15 cellular contexts compared by ENCODE assay signal in genomic region chr16:84689126-84689525, GRCh38. TPM values are rescaled to one million over a fixed set of nuclear protein-coding genes. Genes with fewer than 3 reads are reported as not detected.
DNase-seq lines count a peak whose midpoint lies in the region; ATAC-seq and TF ChIP-seq lines count a peak whose summit lies in the region.
"Had no signal": no experiment of that assay in that cellular context is flagged by ENCODE, and none has a peak within 500 bp of the region (broad histone marks: within the 10 kb centered on the region; RNA-seq: fewer than 3 reads in every experiment).

No MANE protein-coding gene starts in this region.

- H3K27me3 ChIP-seq in WERI-Rb-1 (ENCODE audit: insufficient read depth, low read depth, severe bottlenecking): no peaks in the 10 kb centered on the region
- H3K27me3 ChIP-seq in tibial nerve: no peaks in the 10 kb centered on the region

- peaks cover 8 to 10% of the 10 kb centered on the region in 2 donors for H3K27me3 Mint-ChIP-seq in stimulated activated naive B cell treated with anti-CD40 and anti-IgM and Interleukin-4, amounts not matched to agents 10 μg/mL and 1 μg/mL and 100 μg/mL, for 72 hours
- H3K27me3 Mint-ChIP-seq: activated naive CD8-positive, alpha-beta T cell had no signal

- DNase-seq in SHP77 (lab: John Stamatoyannopoulos, UW): peak; percentile 10 to 29
- no peak for DNase-seq in SHP77 treated with DMSO at 0.1 percent for 48 hours (lab: John Stamatoyannopoulos, UW)
- peak; percentile 11 for DNase-seq in WERI-Rb-1
- peak; percentile 92 to 93 for DNase-seq in foreskin fibroblast
- DNase-seq in stimulated activated naive B cell treated with anti-CD40 and anti-IgM and Interleukin-4, amounts not matched to agents 10 μg/mL and 1 μg/mL and 100 μg/mL, for 72 hours: no peak
- no peak for DNase-seq in tibial nerve (ENCODE audit: low spot score in 2 of 2)
- DNase-seq: activated CD8-positive, alpha-beta T cell treated with anti-CD3 and anti-CD28 coated beads, Interleukin-2, amount 10 ng/mL, durations not matched to agents 7 days and 5 days; H7; naive thymus-derived CD8-positive, alpha-beta T cell; NCI-H524 treated with DMSO at 0.1 percent for 48 hours had no signal

- TF ChIP-seq CTCF in WERI-Rb-1 (IDR thresholded peaks at IDR 0.05; ENCODE audit: low read depth, low read length) (no peak), foreskin fibroblast (IDR thresholded peaks at IDR 0.05; ENCODE audit: low read depth, low read length) (no peak), tibial nerve (IDR thresholded peaks at IDR 0.05) (no peak)

- no peak for TF ChIP-seq POLR2A in tibial nerve (IDR thresholded peaks at IDR 0.05)

- H3K36me3 Mint-ChIP-seq in stimulated activated naive B cell treated with anti-CD40 and anti-IgM and Interleukin-4, amounts not matched to agents 10 μg/mL and 1 μg/mL and 100 μg/mL, for 72 hours: peaks cover 9 to 13% of the 10 kb centered on the region in 2 donors

- no peak overlapping the region for H3K4me3 ChIP-seq in WERI-Rb-1 (ENCODE audit: low read depth, low read length)
- no peak overlapping the region for H3K4me3 ChIP-seq in foreskin fibroblast (ENCODE audit: low read depth in 1 of 2, low read length in 2 of 2)
- no peak overlapping the region for H3K4me3 ChIP-seq in tibial nerve
- H3K4me3 ChIP-seq: A549 had no signal

- H3K4me1 ChIP-seq in tibial nerve: no peaks in the 10 kb centered on the region
- H3K4me1 ChIP-seq: A549 had no signal

- TF ChIP-seq EP300 in tibial nerve (IDR thresholded peaks at IDR 0.05): no peak

- H3K9me3 Mint-ChIP-seq in stimulated activated naive B cell treated with anti-CD40 and anti-IgM and Interleukin-4, amounts not matched to agents 10 μg/mL and 1 μg/mL and 100 μg/mL, for 72 hours: peaks cover 3 to 12% of the 10 kb centered on the region in 2 donors
- H3K9me3 Mint-ChIP-seq: naive thymus-derived CD8-positive, alpha-beta T cell had no signal

- ATAC-seq in stimulated activated naive B cell treated with anti-CD40 and anti-IgM and Interleukin-4, amounts not matched to agents 10 μg/mL and 1 μg/mL and 100 μg/mL, for 72 hours (replicated peaks): no peak
- ATAC-seq in GM18519 (IDR thresholded peaks at IDR 0.05; ENCODE audit: low FRiP score, unreplicated experiment): no peak
- no peak for ATAC-seq in HG03342 (IDR thresholded peaks at IDR 0.05; ENCODE audit: unreplicated experiment)
- ATAC-seq: A549; activated CD8-positive, alpha-beta T cell treated with anti-CD3 and anti-CD28 coated beads, Interleukin-2, amount 10 ng/mL, durations not matched to agents 7 days and 5 days; naive thymus-derived CD8-positive, alpha-beta T cell had no signal

- H3K27ac Mint-ChIP-seq in stimulated activated naive B cell treated with anti-CD40 and anti-IgM and Interleukin-4, amounts not matched to agents 10 μg/mL and 1 μg/mL and 100 μg/mL, for 72 hours: peak overlapping the region; percentile 14
- H3K27ac Mint-ChIP-seq: activated CD8-positive, alpha-beta T cell treated with anti-CD3 and anti-CD28 coated beads, Interleukin-2, amount 10 ng/mL, durations not matched to agents 7 days and 5 days; activated naive CD8-positive, alpha-beta T cell; naive thymus-derived CD8-positive, alpha-beta T cell; T-helper 1 cell treated with Interleukin-12 subunit alpha and Interleukin-12 subunit beta and Interleukin-4 antibody, amounts not matched to agents 30 μg/mL and 1 μg/mL, for 36 hours had no signal

- 60 to 76% methylated on average over 8 of the region's 8 CpGs for WGBS in tibial nerve, 2 donors

- H3K4me1 Mint-ChIP-seq in stimulated activated naive B cell treated with anti-CD40 and anti-IgM and Interleukin-4, amounts not matched to agents 10 μg/mL and 1 μg/mL and 100 μg/mL, for 72 hours: peaks cover 19 to 24% of the 10 kb centered on the region in 2 donors

- H3K36me3 ChIP-seq in WERI-Rb-1 (no peaks in the 10 kb centered on the region), tibial nerve (no peaks in the 10 kb centered on the region)

- no peak overlapping the region for H3K27ac ChIP-seq in WERI-Rb-1
- no peak overlapping the region for H3K27ac ChIP-seq in tibial nerve
- H3K27ac ChIP-seq: A549 had no signal

- peak overlapping the region in 1 of 2 donors; percentile 19 for H3K4me3 Mint-ChIP-seq in stimulated activated naive B cell treated with anti-CD40 and anti-IgM and Interleukin-4, amounts not matched to agents 10 μg/mL and 1 μg/mL and 100 μg/mL, for 72 hours
- H3K4me3 Mint-ChIP-seq: activated CD8-positive, alpha-beta T cell treated with anti-CD3 and anti-CD28 coated beads, Interleukin-2, amount 10 ng/mL, durations not matched to agents 7 days and 5 days; activated naive CD8-positive, alpha-beta T cell; naive thymus-derived CD8-positive, alpha-beta T cell; T-helper 1 cell treated with Interleukin-12 subunit alpha and Interleukin-12 subunit beta and Interleukin-4 antibody, amounts not matched to agents 30 μg/mL and 1 μg/mL, for 36 hours had no signal

- H3K9me3 ChIP-seq in WERI-Rb-1 (ENCODE audit: severe bottlenecking) (no peaks in the 10 kb centered on the region), tibial nerve (no peaks in the 10 kb centered on the region)
- H3K9me3 ChIP-seq: A549 had no signal

RNA-seq across cellular contexts. Expression of gene USP10, which starts 10.7 kb away (rescaled TPM):
- 10 to 100 TPM; 31.7 to 56.1 (median 43.2) TPM for total RNA-seq in tibial nerve

RNA-seq across cellular contexts. Expression of gene KLHL36, which starts 40.8 kb away (rescaled TPM):
- total RNA-seq in tibial nerve: 10 to 100 TPM; 60.1 to 75.3 (median 66.0) TPM

Comparison
In these comparisons a context has a peak if more than half of its experiments do, and no peak if none do; other contexts are left out.
1. DNase-seq: peak in SHP77 (2 of 2), WERI-Rb-1 (single experiment) and foreskin fibroblast (2 of 2); none in SHP77 treated with DMSO at 0.1 percent for 48 hours (single experiment), stimulated activated naive B cell treated with anti-CD40 and anti-IgM and Interleukin-4, amounts not matched to agents 10 μg/mL and 1 μg/mL and 100 μg/mL, for 72 hours (single experiment) and tibial nerve (0 of 2).